8 cellular contexts compared by ENCODE assay signal in the genomic region with DNA sequence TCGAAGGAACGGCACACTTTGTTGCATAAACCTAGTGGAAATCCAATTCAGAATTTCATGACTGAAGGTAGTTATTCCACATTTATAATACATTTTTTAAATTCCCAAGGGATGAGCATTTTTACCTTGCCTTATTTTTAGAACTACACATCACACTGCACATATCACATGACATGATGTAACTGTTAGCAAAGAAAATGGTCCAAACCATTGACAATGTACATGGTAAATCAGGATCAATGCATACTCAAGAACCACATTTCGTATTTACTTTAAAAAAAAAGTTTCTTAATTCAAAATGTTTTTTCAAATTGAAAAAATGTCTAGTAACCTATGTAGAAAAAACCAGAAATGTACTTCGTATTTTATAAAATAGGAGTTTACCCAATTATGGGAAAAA. TPM values are rescaled to one million over a fixed set of nuclear protein-coding genes. Genes with fewer than 3 reads are reported as not detected.
DNase-seq lines count a peak whose midpoint lies in the region; TF ChIP-seq lines count a peak whose summit lies in the region.

No MANE protein-coding gene starts in this region.

- H3K9me3 ChIP-seq in GM23248 (ENCODE audit: low read depth) = no peaks in the 10 kb centered on the region
- H3K9me3 ChIP-seq in SU-DHL-6 (ENCODE audit: insufficient read depth, low read length) = no peaks in the 10 kb centered on the region
- H3K9me3 ChIP-seq in esophagus squamous epithelium = no peaks in the 10 kb centered on the region

- H4K20me1 ChIP-seq in GM23248 (ENCODE audit: insufficient read depth) (peaks cover 35% of the 10 kb centered on the region), SU-DHL-6 (ENCODE audit: low read depth, low read length) (peaks cover 35% of the 10 kb centered on the region)

- H3K79me2 ChIP-seq in GM23248 (ENCODE audit: insufficient read depth) (peaks cover 85% of the 10 kb centered on the region), SU-DHL-6 (ENCODE audit: insufficient read depth, low read length) (peaks cover 75% of the 10 kb centered on the region)

- H3K36me3 ChIP-seq in GM23248 (ENCODE audit: low read depth) (no peaks in the 10 kb centered on the region), SU-DHL-6 (ENCODE audit: low read length) (no peaks in the 10 kb centered on the region), esophagus squamous epithelium (no peaks in the 10 kb centered on the region), rectal smooth muscle tissue (ENCODE audit: control insufficient read depth, insufficient read depth, low read length) (no peaks in the 10 kb centered on the region)

- H3K27ac ChIP-seq in GM23248 (peak overlapping the region; percentile 88), SU-DHL-6 (ENCODE audit: low read depth, low read length) (no peak overlapping the region), esophagus squamous epithelium (peak overlapping the region in 3 of 4 donors; percentile 7 to 100 (median 99)), rectal smooth muscle tissue (ENCODE audit: low read depth, low read length) (peak overlapping the region; percentile 96)

- H3K4me3 ChIP-seq in GM23248 = peak overlapping the region; percentile 97
- peak overlapping the region; percentile 89 for H3K4me3 ChIP-seq in SU-DHL-6 (ENCODE audit: insufficient read depth, low read length, poor library complexity, severe bottlenecking)
- peak overlapping the region; percentile 78 to 100 (median 90) for H3K4me3 ChIP-seq in esophagus squamous epithelium
- H3K4me3 ChIP-seq in rectal smooth muscle tissue (ENCODE audit: low read length) = peak overlapping the region; percentile 99

- no peak overlapping the region for H2AFZ ChIP-seq in GM23248
- no peak overlapping the region for H2AFZ ChIP-seq in SU-DHL-6 (ENCODE audit: low read depth, low read length, severe bottlenecking)

- H3F3A ChIP-seq in GM23248 (ENCODE audit: insufficient read depth) (peaks cover 35% of the 10 kb centered on the region), SU-DHL-6 (ENCODE audit: insufficient read depth) (peaks cover 35% of the 10 kb centered on the region)

- intact Hi-C loops in esophagus squamous epithelium (cut with DNase I) = loop anchor here (5.0 to 10.0 kb wide), 2 partner anchors 84 to 148 kb away; no protein-coding TSS in a partner anchor

- in situ Hi-C loops in GM23248 (cut with MboI) = no loop called here

- H3K9me2 ChIP-seq in GM23248 (ENCODE audit: insufficient read depth) (no peaks in the 10 kb centered on the region), SU-DHL-6 (replicated peaks; ENCODE audit: insufficient read depth, low read length) (no peaks in the 10 kb centered on the region)

- H3K4me2 ChIP-seq in GM23248 (ENCODE audit: unreplicated experiment) (peak overlapping the region; percentile 95), SU-DHL-6 (ENCODE audit: low read depth, low read length, poor library complexity, severe bottlenecking) (peak overlapping the region; percentile 89)

- no peak for TF ChIP-seq POLR2A in esophagus squamous epithelium (IDR thresholded peaks at IDR 0.05)

- DNase-seq in GM23248 (peak; percentile 48), esophagus squamous epithelium (lab: John Stamatoyannopoulos, UW) (no peak), NCI-H82 (lab: John Stamatoyannopoulos, UW) (no peak), midbrain (lab: John Stamatoyannopoulos, UW) (no peak), NCI-H187 treated with DMSO at 0.1 percent for 48 hours (lab: John Stamatoyannopoulos, UW) (no peak), NCI-H2107 treated with DMSO at 0.1 percent for 48 hours (lab: John Stamatoyannopoulos, UW; ENCODE audit: unreplicated experiment) (no peak)

- 26 to 30% methylated on average over 4 of the region's 4 CpGs for WGBS in GM23248 (ENCODE audit: low coverage in 1 of 2, low lambda C conversion rate in 2 of 2, missing lambda C conversion rate in 2 of 2), 2 experiments
- 18 to 34% methylated on average over 4 of the region's 4 CpGs for WGBS in esophagus squamous epithelium, 2 donors

- H3K27me3 ChIP-seq in GM23248 (replicated peaks; ENCODE audit: insufficient read depth) = no peaks in the 10 kb centered on the region
- no peaks in the 10 kb centered on the region for H3K27me3 ChIP-seq in SU-DHL-6 (ENCODE audit: low read length)
- H3K27me3 ChIP-seq in esophagus squamous epithelium = no peaks in the 10 kb centered on the region
- H3K27me3 ChIP-seq in rectal smooth muscle tissue (ENCODE audit: control insufficient read depth, insufficient read depth, low read length) = no peaks in the 10 kb centered on the region

- H3K4me1 ChIP-seq in GM23248 (ENCODE audit: insufficient read depth) (peaks cover 42% of the 10 kb centered on the region), esophagus squamous epithelium (peaks cover 11 to 75% (median 51%) of the 10 kb centered on the region in 3 donors), rectal smooth muscle tissue (ENCODE audit: control insufficient read depth, insufficient read depth, low read length) (peaks cover 52% of the 10 kb centered on the region)

- peak overlapping the region; percentile 91 for H3K9ac ChIP-seq in GM23248
- peak overlapping the region; percentile 94 for H3K9ac ChIP-seq in SU-DHL-6 (ENCODE audit: low read length)
- no peak overlapping the region for H3K9ac ChIP-seq in rectal smooth muscle tissue (ENCODE audit: low read length)

- no peak for TF ChIP-seq CTCF in SU-DHL-6 (IDR thresholded peaks at IDR 0.05; ENCODE audit: insufficient read depth, low read length, poor library complexity, severe bottlenecking)
- TF ChIP-seq CTCF in esophagus squamous epithelium (IDR thresholded peaks at IDR 0.05) = no peak

RNA-seq across cellular contexts. Expression of a gene that starts 2.5 kb away (rescaled TPM):
- 38.2 and 69.0 TPM in 2 replicates for total RNA-seq in GM23248 (2014; rRNA removed; shearing (Covaris generic))
- polyA plus RNA-seq in GM23248 (2016; fragmentation: Nextera tagmentation; extraction: Ambion mirVana) = 10.9 and 12.2 TPM in 2 replicates
- total RNA-seq in esophagus squamous epithelium = 10 to 100 TPM; 31.0 to 79.0 (median 51.8) TPM
